In genomic region chr5:32129074-32129598, GRCh38 we compare ENCODE assay signal across 18 cellular contexts. TPM values are rescaled to one million over a fixed set of nuclear protein-coding genes. Genes with fewer than 3 reads are reported as not detected.
DNase-seq lines count a peak whose midpoint lies in the region; ATAC-seq and TF ChIP-seq lines count a peak whose summit lies in the region.
"Had no signal": no experiment of that assay in that cellular context is flagged by ENCODE, and none has a peak within 500 bp of the region (broad histone marks: within the 10 kb centered on the region; RNA-seq: fewer than 3 reads in every experiment).

No MANE protein-coding gene starts in this region.

- peaks cover 6% of the 10 kb centered on the region for H3K36me3 ChIP-seq in thoracic aorta

- no peaks in the 10 kb centered on the region for H3K9me3 ChIP-seq in thoracic aorta
- H3K9me3 ChIP-seq: upper lobe of right lung had no signal

- TF ChIP-seq CTCF in natural killer cell (IDR thresholded peaks at IDR 0.05) (no peak), thoracic aorta (IDR thresholded peaks at IDR 0.05) (no peak)

- peaks cover 61% of the 10 kb centered on the region for H3K4me1 Mint-ChIP-seq in activated T-cell treated with anti-CD3 and anti-CD28 coated beads, Interleukin-2, amount 50 U/mL, for 24 hours (ENCODE audit: low read depth)
- H3K4me1 Mint-ChIP-seq in activated naive CD8-positive, alpha-beta T cell treated with anti-CD3 and anti-CD28 coated beads for 36 hours, result peaks cover 27% of the 10 kb centered on the region
- peaks cover 52 to 71% of the 10 kb centered on the region in 2 donors for H3K4me1 Mint-ChIP-seq in natural killer cell

- ATAC-seq in natural killer cell (peak in 2 of 3 donors; percentile 24 to 31), thoracic aorta (ENCODE audit: insufficient number of reproducible peaks, low FRiP score, low read depth) (no peak)
- ATAC-seq: upper lobe of right lung had no signal

- peaks cover 87% of the 10 kb centered on the region for H3K36me3 Mint-ChIP-seq in activated T-cell treated with anti-CD3 and anti-CD28 coated beads, Interleukin-2, amount 50 U/mL, for 24 hours (ENCODE audit: low read depth)
- peaks cover 48% of the 10 kb centered on the region for H3K36me3 Mint-ChIP-seq in activated naive CD8-positive, alpha-beta T cell treated with anti-CD3 and anti-CD28 coated beads for 36 hours
- H3K36me3 Mint-ChIP-seq in natural killer cell, result peaks cover 12% of the 10 kb centered on the region

- no peak for DNase-seq in activated T-cell treated with anti-CD3 and anti-CD28 coated beads, Interleukin-2, amount 50 U/mL, for 24 hours
- no peak for DNase-seq in activated T-cell treated with anti-CD3 and anti-CD28 coated beads, Interleukin-2, amount 50 U/mL, for 1 hour
- no peak for DNase-seq in activated naive CD8-positive, alpha-beta T cell treated with anti-CD3 and anti-CD28 coated beads for 36 hours
- DNase-seq in natural killer cell (no peak), thoracic aorta (ENCODE audit: low spot score) (no peak), inferior parietal cortex (ENCODE audit: extremely low spot score) (no peak), retina (no peak)
- no peak for DNase-seq in activated CD4-positive, alpha-beta T cell treated with anti-CD3 and anti-CD28 coated beads, Interleukin-2, amount 50 U/mL, for 48 hours
- DNase-seq: DMS53, H7, islet precursor cell, naive B cell, NCI-H1930, NCI-H446, upper lobe of right lung had no signal

- intact Hi-C loops in natural killer cell (cut with micrococcal nuclease), result no loop called here

- peaks cover 24 to 58% of the 10 kb centered on the region in 2 donors for H3K4me1 ChIP-seq in thoracic aorta (ENCODE audit: control insufficient read depth in 1 of 2, low read depth in 2 of 2)

- peak overlapping the region; percentile 53 for H3K4me3 ChIP-seq in thoracic aorta
- H3K4me3 ChIP-seq: lung, upper lobe of right lung had no signal

- H3K9me3 Mint-ChIP-seq in activated T-cell treated with anti-CD3 and anti-CD28 coated beads, Interleukin-2, amount 50 U/mL, for 24 hours, result no peaks in the 10 kb centered on the region
- no peaks in the 10 kb centered on the region for H3K9me3 Mint-ChIP-seq in activated naive CD8-positive, alpha-beta T cell treated with anti-CD3 and anti-CD28 coated beads for 36 hours
- no peaks in the 10 kb centered on the region for H3K9me3 Mint-ChIP-seq in natural killer cell
- H3K9me3 Mint-ChIP-seq: CD14-positive monocyte, naive B cell had no signal

- H3K4me3 Mint-ChIP-seq in activated T-cell treated with anti-CD3 and anti-CD28 coated beads, Interleukin-2, amount 50 U/mL, for 24 hours, result no peak overlapping the region
- H3K4me3 Mint-ChIP-seq in activated naive CD8-positive, alpha-beta T cell treated with anti-CD3 and anti-CD28 coated beads for 36 hours, result no peak overlapping the region
- H3K4me3 Mint-ChIP-seq in natural killer cell, result no peak overlapping the region
- H3K4me3 Mint-ChIP-seq: CD14-positive monocyte, naive B cell had no signal

- peak overlapping the region; percentile 79 for H3K27ac Mint-ChIP-seq in activated T-cell treated with anti-CD3 and anti-CD28 coated beads, Interleukin-2, amount 50 U/mL, for 24 hours
- peak overlapping the region; percentile 52 for H3K27ac Mint-ChIP-seq in activated naive CD8-positive, alpha-beta T cell treated with anti-CD3 and anti-CD28 coated beads for 36 hours
- peak overlapping the region; percentile 68 to 75 for H3K27ac Mint-ChIP-seq in natural killer cell

- H3K27ac ChIP-seq in thoracic aorta, result peak overlapping the region in 1 of 2 donors; percentile 24
- H3K27ac ChIP-seq: upper lobe of right lung had no signal

- no peaks in the 10 kb centered on the region for H3K27me3 Mint-ChIP-seq in activated T-cell treated with anti-CD3 and anti-CD28 coated beads, Interleukin-2, amount 50 U/mL, for 24 hours
- no peaks in the 10 kb centered on the region for H3K27me3 Mint-ChIP-seq in activated naive CD8-positive, alpha-beta T cell treated with anti-CD3 and anti-CD28 coated beads for 36 hours
- H3K27me3 Mint-ChIP-seq in natural killer cell (ENCODE audit: low read depth in 2 of 2), result no peaks in the 10 kb centered on the region
- H3K27me3 Mint-ChIP-seq: naive B cell, progenitor cell of endocrine pancreas had no signal

- no peaks in the 10 kb centered on the region for H3K27me3 ChIP-seq in thoracic aorta (replicated peaks; ENCODE audit: insufficient read depth)
- H3K27me3 ChIP-seq: upper lobe of right lung had no signal

RNA-seq across cellular contexts. Expression of gene GOLPH3, which starts 45.0 kb away (rescaled TPM):
- 10 to 100 TPM; 68.0 to 72.6 TPM for total RNA-seq in activated naive CD8-positive, alpha-beta T cell treated with anti-CD3 and anti-CD28 coated beads for 36 hours
- 10 to 100 TPM; 67.6 to 70.6 (median 69.3) TPM for total RNA-seq in natural killer cell
- 100 to 1,000 TPM in 1 of 2 donors, 10 to 100 TPM in 1; 71.8 to 113 TPM for total RNA-seq in thoracic aorta
